15 cellular contexts compared by ENCODE assay signal in genomic region chr3:51703776-51704510, GRCh38. TPM values are rescaled to one million over a fixed set of nuclear protein-coding genes. Genes with fewer than 3 reads are reported as not detected.
DNase-seq lines count a peak whose midpoint lies in the region; TF ChIP-seq lines count a peak whose summit lies in the region.
"Had no signal": no experiment of that assay in that cellular context is flagged by ENCODE, and none has a peak within 500 bp of the region (broad histone marks: within the 10 kb centered on the region; RNA-seq: fewer than 3 reads in every experiment).

No MANE protein-coding gene starts in this region.

- no peaks in the 10 kb centered on the region for H3F3A ChIP-seq in neural cell (ENCODE audit: insufficient read depth, low read length, poor library complexity, severe bottlenecking)

- H4K20me1 ChIP-seq in neural cell (ENCODE audit: insufficient read depth) = no peaks in the 10 kb centered on the region

- no peaks in the 10 kb centered on the region for H3K9me2 ChIP-seq in neural cell (ENCODE audit: insufficient read depth, low read length)

- no peak for TF ChIP-seq CTCF in NB4 (IDR thresholded peaks at IDR 0.05; ENCODE audit: low read depth, low read length)
- TF ChIP-seq CTCF in neural cell (IDR thresholded peaks at IDR 0.05; ENCODE audit: poor library complexity, severe bottlenecking) = no peak

- TF ChIP-seq RAD21 in neural cell (conservative IDR thresholded peaks at IDR 0.05) = no peak

- H3K36me3 ChIP-seq in neural cell (ENCODE audit: insufficient read depth, low read length) = no peaks in the 10 kb centered on the region
- H3K36me3 ChIP-seq: ovary had no signal

- H3K9me3 ChIP-seq in neural cell (ENCODE audit: low read length) = no peaks in the 10 kb centered on the region
- H3K9me3 ChIP-seq: heart left ventricle, ovary had no signal

- H2AFZ ChIP-seq in neural cell (ENCODE audit: low read depth, low read length) = no peak overlapping the region

- TF ChIP-seq POLR2A in NB4 (IDR thresholded peaks at IDR 0.05; ENCODE audit: extremely low read depth, insufficient read length) = no peak

- no peaks in the 10 kb centered on the region for H3K79me2 ChIP-seq in neural cell (replicated peaks; ENCODE audit: insufficient read depth, low read length)

- no peak for TF ChIP-seq EP300 in neural cell (conservative IDR thresholded peaks at IDR 0.05; ENCODE audit: poor library complexity, severe bottlenecking)

- no peak overlapping the region for H3K4me2 ChIP-seq in neural cell (ENCODE audit: low read length)

- peak overlapping the region; percentile 31 for H3K9ac ChIP-seq in neural cell (ENCODE audit: low read length)

- peaks cover 14% of the 10 kb centered on the region for H3K27me3 ChIP-seq in neural cell (ENCODE audit: insufficient read depth, low read depth, low read length)
- H3K27me3 ChIP-seq: heart left ventricle, ovary had no signal

- H3K4me3 ChIP-seq in NB4 (ENCODE audit: low read depth, low read length) = no peak overlapping the region
- H3K4me3 ChIP-seq in neural cell (ENCODE audit: low read length) = peak overlapping the region; percentile 14
- H3K4me3 ChIP-seq: heart left ventricle, ovary had no signal

- H3K27ac ChIP-seq in cingulate gyrus (ENCODE audit: low read depth, low read length) = peak overlapping the region; percentile 69
- H3K27ac ChIP-seq in neural cell (ENCODE audit: low read length) = peak overlapping the region; percentile 18
- H3K27ac ChIP-seq: heart left ventricle, ovary had no signal

- peak; percentile 47 for DNase-seq in ELF-1 (ENCODE audit: low read depth, low spot score)
- peak; percentile 32 for DNase-seq in NB4 (ENCODE audit: low read depth)
- no peak for DNase-seq in superior temporal gyrus (ENCODE audit: extremely low spot score)
- DNase-seq in activated naive CD4-positive, alpha-beta T cell treated with Interleukin-2 at 50 U/mL for 16 hours = no peak
- no peak for DNase-seq in RKO (ENCODE audit: low spot score)
- no peak for DNase-seq in effector CD4-positive, alpha-beta T cell
- DNase-seq: activated effector memory CD4-positive, alpha-beta T cell treated with Interleukin-2 at 50 U/mL for 16 hours; AML-193; NCI-H82; stimulated activated CD4-positive, alpha-beta T cell treated with anti-CD3 and anti-CD28 coated beads, Interleukin-1b, Interleukin-23, amount 100 ng/mL, for 48 hours; T-helper 9 cell had no signal

TF ChIP-seq in neural cell, 6 proteins besides CTCF, POLR2A, EP300 and RAD21:
- no peak for TF ChIP-seq TAF1 (IDR thresholded peaks at IDR 0.05; ENCODE audit: low read depth)
- no peak for TF ChIP-seq SMC3 (conservative IDR thresholded peaks at IDR 0.05; ENCODE audit: poor library complexity)
- TF ChIP-seq EZH2 (IDR thresholded peaks at IDR 0.05; ENCODE audit: borderline replicate concordance, insufficient read depth, low read length, poor library complexity, severe bottlenecking) = no peak
- TF ChIP-seq POLR2AphosphoS5 (IDR thresholded peaks at IDR 0.05) = no peak
- no peak for TF ChIP-seq REST (IDR thresholded peaks at IDR 0.05; ENCODE audit: borderline replicate concordance)
- no peak for TF ChIP-seq MXI1 (conservative IDR thresholded peaks at IDR 0.05; ENCODE audit: poor library complexity, severe bottlenecking)

RNA-seq across cellular contexts. Expression of gene GRM2, which starts 2.9 kb away (rescaled TPM):
- polyA plus RNA-seq in neural cell = 9.1 and 11.6 TPM in 2 replicates
- 7.5 and 9.0 TPM in 2 replicates for polyA minus RNA-seq in neural cell

RNA-seq across cellular contexts. Expression of gene TEX264, which starts 32.9 kb away (rescaled TPM):
- 33.0 and 35.4 TPM in 2 replicates for polyA plus RNA-seq in neural cell
- polyA minus RNA-seq in neural cell = 16.0 and 18.5 TPM in 2 replicates

Comparison
In these comparisons a context has a peak if more than half of its experiments do, and no peak if none do; other contexts are left out.
1. DNase-seq: peak in ELF-1 (single experiment) and NB4 (single experiment); none in superior temporal gyrus (single experiment), activated naive CD4-positive, alpha-beta T cell treated with Interleukin-2 at 50 U/mL for 16 hours (single experiment), RKO (single experiment) and effector CD4-positive, alpha-beta T cell (single experiment).